Comparison of ENCODE assay signal across 18 cellular contexts in genomic region chr1:161121042-161121441, GRCh38. TPM values are rescaled to one million over a fixed set of nuclear protein-coding genes. Genes with fewer than 3 reads are reported as not detected.
DNase-seq lines count a peak whose midpoint lies in the region; ATAC-seq and TF ChIP-seq lines count a peak whose summit lies in the region.
"Had no signal": no experiment of that assay in that cellular context is flagged by ENCODE, and none has a peak within 500 bp of the region (broad histone marks: within the 10 kb centered on the region; RNA-seq: fewer than 3 reads in every experiment).

No MANE protein-coding gene starts in this region.

- H3K9me3 Mint-ChIP-seq in GM23338 (no peaks in the 10 kb centered on the region), nephron (no peaks in the 10 kb centered on the region)
- no peaks in the 10 kb centered on the region for H3K9me3 Mint-ChIP-seq in activated naive CD8-positive, alpha-beta T cell treated with anti-CD3 and anti-CD28 coated beads, Interleukin-2, amount 50 U/mL, for 24 hours
- H3K9me3 Mint-ChIP-seq: effector memory CD8-positive, alpha-beta T cell had no signal

- intact Hi-C loops in esophagus muscularis mucosa (cut with DNase I) = no loop called here

- TF ChIP-seq POLR2A in esophagus muscularis mucosa (IDR thresholded peaks at IDR 0.05; ENCODE audit: low read depth) = no peak

- H3K27me3 ChIP-seq in GM23338 (ENCODE audit: insufficient read depth) (no peaks in the 10 kb centered on the region), esophagus muscularis mucosa (no peaks in the 10 kb centered on the region)
- H3K27me3 ChIP-seq: SJCRH30, thyroid gland had no signal

- H3K27me3 Mint-ChIP-seq in GM23338 (ENCODE audit: insufficient read depth, low read depth, poor library complexity) = peaks cover 25% of the 10 kb centered on the region
- H3K27me3 Mint-ChIP-seq in activated naive CD8-positive, alpha-beta T cell treated with anti-CD3 and anti-CD28 coated beads, Interleukin-2, amount 50 U/mL, for 24 hours = no peaks in the 10 kb centered on the region
- H3K27me3 Mint-ChIP-seq in nephron (ENCODE audit: low read depth) = no peaks in the 10 kb centered on the region
- H3K27me3 Mint-ChIP-seq: effector memory CD8-positive, alpha-beta T cell had no signal

- H3K27ac Mint-ChIP-seq in GM23338 (no peak overlapping the region), nephron (peak overlapping the region in 1 of 3 experiments; percentile 76)
- H3K27ac Mint-ChIP-seq in activated naive CD8-positive, alpha-beta T cell treated with anti-CD3 and anti-CD28 coated beads, Interleukin-2, amount 50 U/mL, for 24 hours = peak overlapping the region; percentile 83

- H3K4me1 ChIP-seq in GM23338 (ENCODE audit: insufficient read depth) (peaks cover 21% of the 10 kb centered on the region), esophagus muscularis mucosa (peaks cover 32 to 47% (median 38%) of the 10 kb centered on the region in 4 donors)
- H3K4me1 ChIP-seq: SJCRH30 had no signal

- H3K79me2 ChIP-seq in GM23338 (replicated peaks; ENCODE audit: insufficient read depth) = peaks cover 30% of the 10 kb centered on the region

- peaks cover 41% of the 10 kb centered on the region for H3F3A ChIP-seq in GM23338 (replicated peaks; ENCODE audit: low read depth)

- H3K36me3 Mint-ChIP-seq in GM23338 (ENCODE audit: low read depth) (peaks cover 62% of the 10 kb centered on the region), nephron (ENCODE audit: low read depth) (peaks cover 54% of the 10 kb centered on the region)
- H3K36me3 Mint-ChIP-seq in activated naive CD8-positive, alpha-beta T cell treated with anti-CD3 and anti-CD28 coated beads, Interleukin-2, amount 50 U/mL, for 24 hours (ENCODE audit: low read depth) = peaks cover 51% of the 10 kb centered on the region

- no peak overlapping the region for H3K4me3 Mint-ChIP-seq in GM23338
- H3K4me3 Mint-ChIP-seq in activated naive CD8-positive, alpha-beta T cell treated with anti-CD3 and anti-CD28 coated beads, Interleukin-2, amount 50 U/mL, for 24 hours = peak overlapping the region; percentile 37
- peak overlapping the region in 2 of 3 experiments; percentile 24 to 29 for H3K4me3 Mint-ChIP-seq in nephron
- H3K4me3 Mint-ChIP-seq: effector memory CD8-positive, alpha-beta T cell had no signal

- no peak for TF ChIP-seq EP300 in esophagus muscularis mucosa (IDR thresholded peaks at IDR 0.05)

- H3K4me1 Mint-ChIP-seq in GM23338 (peaks cover 22% of the 10 kb centered on the region), nephron (peaks cover 38% of the 10 kb centered on the region)
- peaks cover 55% of the 10 kb centered on the region for H3K4me1 Mint-ChIP-seq in activated naive CD8-positive, alpha-beta T cell treated with anti-CD3 and anti-CD28 coated beads, Interleukin-2, amount 50 U/mL, for 24 hours

- H3K9me2 ChIP-seq in GM23338 (ENCODE audit: insufficient read depth) = no peaks in the 10 kb centered on the region

- H3K27ac ChIP-seq in GM23338 (ENCODE audit: low read depth) (peak overlapping the region; percentile 45; the same call in 1 of the 2 replicates), esophagus muscularis mucosa (replicated peaks in 1 of 4) (peak overlapping the region in 1 of 4 donors; percentile 95)
- H3K27ac ChIP-seq: SJCRH30 had no signal

- TF ChIP-seq CTCF in GM23338 (conservative IDR thresholded peaks at IDR 0.05; ENCODE audit: low read depth in 2 of 2) (no peak), nephron (IDR thresholded peaks at IDR 0.05; ENCODE audit: unreplicated experiment in 3 of 3) (no peak), esophagus muscularis mucosa (IDR thresholded peaks at IDR 0.05) (no peak)

- no peak overlapping the region for H2AFZ ChIP-seq in GM23338

- H4K20me1 ChIP-seq in GM23338 (replicated peaks; ENCODE audit: insufficient read depth) = peaks cover 18% of the 10 kb centered on the region

- H3K9me3 ChIP-seq in esophagus muscularis mucosa = no peaks in the 10 kb centered on the region
- H3K9me3 ChIP-seq: SJCRH30, thyroid gland had no signal

- DNase-seq in CD1c-positive myeloid dendritic cell (ENCODE audit: extremely low spot score) = peak; percentile 51
- DNase-seq in GM23338 (ENCODE audit: low spot score) = no peak
- DNase-seq in activated naive CD8-positive, alpha-beta T cell treated with anti-CD3 and anti-CD28 coated beads, Interleukin-2, amount 50 U/mL, for 24 hours = no peak
- DNase-seq in NCI-H1436 treated with DMSO at 0.1 percent for 48 hours (lab: John Stamatoyannopoulos, UW) = no peak
- DNase-seq in esophagus muscularis mucosa (ENCODE audit: extremely low spot score) = no peak
- DNase-seq in iPS-NIHi7 (ENCODE audit: extremely low spot score) = no peak
- DNase-seq: activated CD4-positive, CD25-positive, alpha-beta regulatory T cell treated with anti-CD3 and anti-CD28 coated beads, Interleukin-2, amount 50 U/mL, for 72 hours; effector memory CD8-positive, alpha-beta T cell; NCI-H1417; NCI-H2171; NCI-H774; SJCRH30; small intestine; stimulated activated CD4-positive, alpha-beta T cell treated with anti-CD3 and anti-CD28 coated beads, Interleukin-4, amount 100 ng/mL, for 4 hours; thyroid gland had no signal

- H3K36me3 ChIP-seq in GM23338 (ENCODE audit: insufficient read depth) (peaks cover 30% of the 10 kb centered on the region), esophagus muscularis mucosa (peaks cover 45 to 62% (median 54%) of the 10 kb centered on the region in 4 donors)

- no peak overlapping the region for H3K4me2 ChIP-seq in GM23338

- ATAC-seq in GM23338 = no peak
- no peak for ATAC-seq in activated naive CD8-positive, alpha-beta T cell treated with anti-CD3 and anti-CD28 coated beads, Interleukin-2, amount 50 U/mL, for 24 hours
- ATAC-seq in GM18867 (IDR thresholded peaks at IDR 0.05; ENCODE audit: unreplicated experiment) = no peak
- ATAC-seq: effector memory CD8-positive, alpha-beta T cell had no signal

- 85% methylated on average over 2 of the region's 2 CpGs for WGBS in esophagus muscularis mucosa

- H3K4me3 ChIP-seq in GM23338 = no peak overlapping the region
- H3K4me3 ChIP-seq in esophagus muscularis mucosa = no peak overlapping the region
- H3K4me3 ChIP-seq: lung, SJCRH30, thyroid gland had no signal

TF ChIP-seq in GM23338, 12 proteins besides CTCF, POLR2A, EP300 and RAD21 (continues in another document):
- TF ChIP-seq EZH2phosphoT487 (IDR thresholded peaks at IDR 0.05; ENCODE audit: unreplicated experiment) = no peak
- TF ChIP-seq CREB1 (CRISPR knock-in tag; IDR thresholded peaks at IDR 0.05; ENCODE audit: low read depth) = no peak
- TF ChIP-seq ETS1 (IDR thresholded peaks at IDR 0.05) = no peak
- no peak for TF ChIP-seq EZH2 (IDR thresholded peaks at IDR 0.05; ENCODE audit: low read depth, unreplicated experiment)
- no peak for TF ChIP-seq POLR2AphosphoS5 (IDR thresholded peaks at IDR 0.05; ENCODE audit: low read depth)
- no peak for TF ChIP-seq JUNB (IDR thresholded peaks at IDR 0.05; ENCODE audit: unreplicated experiment)
- no peak for TF ChIP-seq ZNF331 (CRISPR knock-in tag; IDR thresholded peaks at IDR 0.05; ENCODE audit: low read depth)
- TF ChIP-seq STAT1 (IDR thresholded peaks at IDR 0.05; ENCODE audit: unreplicated experiment) = no peak

RNA-seq across cellular contexts. Expression of gene NIT1, which starts 3.1 kb away (rescaled TPM):
- total RNA-seq in GM23338 (2014; rRNA removed; shearing (Covaris generic)) = 29.7 and 35.9 TPM in 2 replicates
- polyA plus RNA-seq in GM23338 (2016; fragmentation: Nextera tagmentation; extraction: Ambion mirVana) = 38.0 and 43.0 TPM in 2 replicates
- total RNA-seq in esophagus muscularis mucosa = 10 to 100 TPM; 32.8 to 35.6 (median 34.8) TPM

RNA-seq across cellular contexts. Expression of gene PFDN2, which starts 3.2 kb away (rescaled TPM):
- total RNA-seq in GM23338 (2014; rRNA removed; shearing (Covaris generic)) = 19.7 and 45.6 TPM in 2 replicates
- polyA plus RNA-seq in GM23338 (2016; fragmentation: Nextera tagmentation; extraction: Ambion mirVana) = 352 and 395 TPM in 2 replicates
- total RNA-seq in esophagus muscularis mucosa = 10 to 100 TPM; 19.5 to 52.0 (median 40.5) TPM

RNA-seq across cellular contexts. Expression of gene DEDD, which starts 11.4 kb away (rescaled TPM):
- total RNA-seq in GM23338 (2014; rRNA removed; shearing (Covaris generic)) = 30.2 and 35.3 TPM in 2 replicates
- polyA plus RNA-seq in GM23338 (2016; fragmentation: Nextera tagmentation; extraction: Ambion mirVana) = 20.7 and 22.8 TPM in 2 replicates
- total RNA-seq in esophagus muscularis mucosa = 10 to 100 TPM; 37.0 to 82.5 (median 47.7) TPM

RNA-seq across cellular contexts. Expression of gene KLHDC9, which starts 22.9 kb away (rescaled TPM):
- total RNA-seq in GM23338 (2014; rRNA removed; shearing (Covaris generic)) = 5.6 and 6.3 TPM in 2 replicates
- 6.6 and 7.2 TPM in 2 replicates for polyA plus RNA-seq in GM23338 (2016; fragmentation: Nextera tagmentation; extraction: Ambion mirVana)
- 1 to 10 TPM; 5.1 to 8.3 (median 7.6) TPM for total RNA-seq in esophagus muscularis mucosa
- total RNA-seq: SJCRH30 had no signal

RNA-seq across cellular contexts. Expression of gene NECTIN4, which starts 31.7 kb away (rescaled TPM):
- total RNA-seq in GM23338 (2014; rRNA removed; shearing (Covaris generic)) = not detected in 2 replicates
- 0.16 and 0.42 TPM in 2 replicates for polyA plus RNA-seq in GM23338 (2016; fragmentation: Nextera tagmentation; extraction: Ambion mirVana)
- not detected for total RNA-seq in esophagus muscularis mucosa
